1 cellular context compared by ENCODE assay signal in genomic region chr12:11347810-11348209, GRCh38.
TF ChIP-seq lines count a peak whose summit lies in the region.

No MANE protein-coding gene starts in this region.

TF ChIP-seq in GM23338, 12 proteins besides CTCF, POLR2A, EP300 and RAD21 (continued from another document):
- no peak for TF ChIP-seq ZNF462 (CRISPR knock-in tag; IDR thresholded peaks at IDR 0.05)
- no peak for TF ChIP-seq POLR2AphosphoS5 (IDR thresholded peaks at IDR 0.05; ENCODE audit: low read depth)
- no peak for TF ChIP-seq JUNB (IDR thresholded peaks at IDR 0.05; ENCODE audit: unreplicated experiment)
- no peak for TF ChIP-seq EZH2phosphoT487 (IDR thresholded peaks at IDR 0.05; ENCODE audit: unreplicated experiment)
